ENCODE assay signal across 12 cellular contexts in the genomic region with DNA sequence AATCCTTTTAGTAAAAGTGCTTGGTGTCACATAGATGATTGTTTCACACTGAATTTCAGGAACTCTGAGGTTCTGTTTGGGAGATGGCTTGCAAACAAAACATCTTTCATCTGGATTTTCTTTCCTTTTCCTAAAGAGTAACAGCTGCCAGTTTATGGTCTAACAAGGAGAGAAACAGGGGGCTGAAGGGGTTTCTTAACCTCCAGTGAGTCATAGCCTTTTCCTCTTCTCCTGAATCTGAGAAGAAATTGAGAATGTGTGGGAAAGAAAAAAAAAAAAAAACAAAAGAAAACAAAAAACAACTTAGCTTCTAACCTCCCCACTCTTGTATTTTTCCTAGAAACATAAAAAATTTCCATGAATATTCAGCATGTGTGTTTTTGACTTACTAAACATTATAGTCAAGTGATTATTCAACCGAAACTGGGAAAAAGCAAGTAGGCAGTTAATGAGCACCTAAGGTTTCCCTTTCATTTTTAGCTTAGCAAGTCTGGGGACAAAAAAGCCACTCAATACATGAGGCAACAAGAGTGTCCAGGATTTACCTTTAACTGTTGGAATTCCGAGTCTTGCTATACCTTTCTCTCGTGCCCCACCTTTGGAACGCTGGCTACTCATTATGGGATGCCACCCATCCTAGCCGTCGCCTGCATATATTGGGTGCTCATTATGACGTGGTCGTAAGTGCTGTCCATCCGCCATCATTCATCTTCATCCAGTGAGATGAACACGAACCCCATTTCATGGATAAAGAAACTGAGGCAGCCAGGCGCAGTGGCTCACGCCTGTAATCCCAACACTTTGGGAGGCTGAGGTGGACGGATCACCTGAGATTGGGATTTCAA. TPM values are rescaled to one million over a fixed set of nuclear protein-coding genes. Genes with fewer than 3 reads are reported as not detected.
DNase-seq lines count a peak whose midpoint lies in the region; ATAC-seq and TF ChIP-seq lines count a peak whose summit lies in the region.
"Had no signal": no experiment of that assay in that cellular context is flagged by ENCODE, and none has a peak within 500 bp of the region (broad histone marks: within the 10 kb centered on the region; RNA-seq: fewer than 3 reads in every experiment).

No MANE protein-coding gene starts in this region.

- H3K27me3 ChIP-seq in lower lobe of right lung (ENCODE audit: low read depth): no peaks in the 10 kb centered on the region

- peak overlapping the region; percentile 81 for H3K27ac Mint-ChIP-seq in activated T-cell treated with anti-CD3 and anti-CD28 coated beads, Interleukin-2, amount 50 U/mL, for 24 hours

- ATAC-seq in lower lobe of right lung (no peak), GM19351 (IDR thresholded peaks at IDR 0.05; ENCODE audit: unreplicated experiment) (no peak)
- ATAC-seq: left colon had no signal

- H3K9me3 Mint-ChIP-seq in activated T-cell treated with anti-CD3 and anti-CD28 coated beads, Interleukin-2, amount 50 U/mL, for 24 hours: no peaks in the 10 kb centered on the region

- no peaks in the 10 kb centered on the region for H3K9me3 ChIP-seq in lower lobe of right lung

- no peak overlapping the region for H3K27ac ChIP-seq in lower lobe of right lung
- H3K27ac ChIP-seq: skin epidermis had no signal

- peaks cover 3% of the 10 kb centered on the region for H3K4me1 ChIP-seq in lower lobe of right lung

- H3K36me3 ChIP-seq in lower lobe of right lung: no peaks in the 10 kb centered on the region

- H3K4me1 Mint-ChIP-seq in activated T-cell treated with anti-CD3 and anti-CD28 coated beads, Interleukin-2, amount 50 U/mL, for 24 hours (ENCODE audit: low read depth): peaks cover 66% of the 10 kb centered on the region

- peak overlapping the region; percentile 75 for H3K4me3 Mint-ChIP-seq in activated T-cell treated with anti-CD3 and anti-CD28 coated beads, Interleukin-2, amount 50 U/mL, for 24 hours

- H3K36me3 Mint-ChIP-seq in activated T-cell treated with anti-CD3 and anti-CD28 coated beads, Interleukin-2, amount 50 U/mL, for 24 hours (ENCODE audit: low read depth): peaks cover 46% of the 10 kb centered on the region

- H3K4me3 ChIP-seq in epithelial cell of proximal tubule (ENCODE audit: low read depth, low read length): no peak overlapping the region
- H3K4me3 ChIP-seq in lower lobe of right lung: no peak overlapping the region
- H3K4me3 ChIP-seq: skin epidermis had no signal

- DNase-seq in activated T-cell treated with anti-CD3 and anti-CD28 coated beads, Interleukin-2, amount 50 U/mL, for 24 hours: peak; percentile 41
- no peak for DNase-seq in activated T-cell treated with anti-CD3 and anti-CD28 coated beads, Interleukin-2, amount 50 U/mL, for 1 hour
- DNase-seq in RPMI8226: peak; percentile 32
- peak; percentile 25 for DNase-seq in epithelial cell of proximal tubule (ENCODE audit: low read depth)
- DNase-seq in smooth muscle cell of the brain vasculature (ENCODE audit: low read depth, low spot score): peak; percentile 6
- no peak for DNase-seq in lower lobe of right lung
- no peak for DNase-seq in NCI-H446 treated with DMSO at 0.1 percent for 48 hours (lab: John Stamatoyannopoulos, UW)
- DNase-seq: KG1, left colon, NCI-H524 treated with DMSO at 0.1 percent for 48 hours had no signal

- intact Hi-C loops in lower lobe of right lung (cut with DNase I): no loop called here

- TF ChIP-seq CTCF in epithelial cell of proximal tubule (conservative IDR thresholded peaks at IDR 0.05; ENCODE audit: low read depth, low read length): no peak
- TF ChIP-seq CTCF in lower lobe of right lung (IDR thresholded peaks at IDR 0.05): no peak

- no peaks in the 10 kb centered on the region for H3K27me3 Mint-ChIP-seq in activated T-cell treated with anti-CD3 and anti-CD28 coated beads, Interleukin-2, amount 50 U/mL, for 24 hours

RNA-seq across cellular contexts. Expression of a gene that starts 2.3 kb away (rescaled TPM):
- total RNA-seq in epithelial cell of proximal tubule (7.3 and 10.4 TPM in 2 replicates), lower lobe of right lung (1.5 TPM)

RNA-seq across cellular contexts. Expression of a gene that starts 52.2 kb away (rescaled TPM):
- 26.0 and 35.3 TPM in 2 replicates for total RNA-seq in epithelial cell of proximal tubule
- total RNA-seq in lower lobe of right lung: 39.8 TPM

RNA-seq across cellular contexts. Expression of a gene that starts 52.3 kb away (rescaled TPM):
- total RNA-seq in epithelial cell of proximal tubule: 17.1 and 34.1 TPM in 2 replicates
- total RNA-seq in lower lobe of right lung: 18.1 TPM

Comparison
In these comparisons a context has a peak if more than half of its experiments do, and no peak if none do; other contexts are left out.
1. DNase-seq: peak in activated T-cell treated with anti-CD3 and anti-CD28 coated beads, Interleukin-2, amount 50 U/mL, for 24 hours (single experiment), RPMI8226 (single experiment), epithelial cell of proximal tubule (single experiment) and smooth muscle cell of the brain vasculature (single experiment); none in activated T-cell treated with anti-CD3 and anti-CD28 coated beads, Interleukin-2, amount 50 U/mL, for 1 hour (single experiment), lower lobe of right lung (single experiment) and NCI-H446 treated with DMSO at 0.1 percent for 48 hours (single experiment).